10 cellular contexts compared by ENCODE assay signal in the genomic region with DNA sequence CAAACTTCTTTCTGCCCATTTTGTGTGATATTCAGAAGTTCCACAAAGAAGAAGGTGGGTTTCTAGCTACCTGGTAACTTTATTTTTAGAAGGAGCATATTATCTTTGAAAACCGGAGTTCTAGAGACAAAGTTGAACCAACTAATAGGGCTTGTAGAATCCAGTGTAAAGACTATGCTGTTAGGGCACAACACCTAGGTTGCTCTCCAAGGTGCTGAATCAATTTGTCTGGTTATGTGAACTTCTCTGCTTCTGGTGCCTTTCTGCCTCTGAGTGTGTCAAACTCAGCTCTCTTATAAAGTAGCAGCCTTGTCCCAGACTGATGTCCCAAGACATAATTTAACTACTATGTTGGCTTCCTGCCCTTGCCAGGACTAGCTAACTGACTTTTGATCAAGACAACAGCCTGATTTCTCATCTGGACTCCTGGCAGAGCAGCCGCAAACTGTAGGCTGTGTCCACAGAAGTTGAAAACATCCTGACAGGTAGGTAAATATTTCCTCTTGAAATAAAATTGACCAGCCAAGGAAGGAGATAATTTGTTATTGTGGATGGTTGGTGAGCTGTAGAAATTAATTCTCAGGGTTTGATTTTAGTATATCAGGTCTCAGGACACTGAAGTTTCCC.
A peak's percentile ranks its signal among the peaks of the same experiment; 100 is the strongest.
DNase-seq lines count a peak whose midpoint lies in the region; ATAC-seq and TF ChIP-seq lines count a peak whose summit lies in the region.
"Had no signal": no experiment of that assay in that cellular context is flagged by ENCODE, and none has a peak within 500 bp of the region (broad histone marks: within the 10 kb centered on the region; RNA-seq: fewer than 3 reads in every experiment).

No MANE protein-coding gene starts in this region.

- H3K27me3 Mint-ChIP-seq in activated CD4-positive, alpha-beta T cell treated with anti-CD3 and anti-CD28 coated beads, Interleukin-2, amount 10 ng/mL, durations not matched to agents 24 days and 14 days, result peaks cover 2% of the 10 kb centered on the region

- intact Hi-C loops in activated CD4-positive, alpha-beta T cell treated with anti-CD3 and anti-CD28 coated beads, Interleukin-2, amount 10 ng/mL, durations not matched to agents 24 days and 14 days (cut with micrococcal nuclease), result no loop called here

- no peaks in the 10 kb centered on the region for H3K36me3 Mint-ChIP-seq in activated CD4-positive, alpha-beta T cell treated with anti-CD3 and anti-CD28 coated beads, Interleukin-2, amount 10 ng/mL, durations not matched to agents 24 days and 14 days (ENCODE audit: low read depth)

- H3K9me3 Mint-ChIP-seq in activated CD4-positive, alpha-beta T cell treated with anti-CD3 and anti-CD28 coated beads, Interleukin-2, amount 10 ng/mL, durations not matched to agents 24 days and 14 days, result peaks cover 3% of the 10 kb centered on the region

- TF ChIP-seq CTCF in fibroblast of villous mesenchyme (IDR thresholded peaks at IDR 0.05; ENCODE audit: insufficient read depth, low read depth, low read length) (no peak), retinal pigment epithelial cell (conservative IDR thresholded peaks at IDR 0.05; ENCODE audit: low read depth, low read length) (no peak)

- no peak overlapping the region for H3K27ac Mint-ChIP-seq in activated CD4-positive, alpha-beta T cell treated with anti-CD3 and anti-CD28 coated beads, Interleukin-2, amount 10 ng/mL, durations not matched to agents 24 days and 14 days

- no peaks in the 10 kb centered on the region for H3K4me1 Mint-ChIP-seq in activated CD4-positive, alpha-beta T cell treated with anti-CD3 and anti-CD28 coated beads, Interleukin-2, amount 10 ng/mL, durations not matched to agents 24 days and 14 days

- DNase-seq in activated CD4-positive, alpha-beta T cell treated with anti-CD3 and anti-CD28 coated beads, Interleukin-2, amount 10 ng/mL, durations not matched to agents 24 days and 14 days, result peak; percentile 76
- no peak for DNase-seq in activated CD4-positive, alpha-beta T cell treated with anti-CD3 and anti-CD28 coated beads for 1 hour
- DNase-seq in RPMI8226, result peak; percentile 72
- DNase-seq in fibroblast of villous mesenchyme (ENCODE audit: low read depth), result peak; percentile 46
- DNase-seq in retinal pigment epithelial cell (ENCODE audit: low read depth), result peak; percentile 28
- DNase-seq in pons (ENCODE audit: low spot score), result no peak
- DNase-seq in SHP77 (lab: John Stamatoyannopoulos, UW), result no peak
- DNase-seq: activated CD4-positive, alpha-beta T cell treated with anti-CD3 and anti-CD28 coated beads, Interleukin-2, amount 50 U/mL, for 4 hours had no signal

- H3K4me3 ChIP-seq in fibroblast of villous mesenchyme (ENCODE audit: low read depth, low read length) (no peak overlapping the region), retinal pigment epithelial cell (ENCODE audit: low read length) (no peak overlapping the region)
- H3K4me3 ChIP-seq: thyroid gland had no signal

- ATAC-seq in HG03135 (IDR thresholded peaks at IDR 0.05; ENCODE audit: unreplicated experiment), result no peak

- no peak overlapping the region for H3K4me3 Mint-ChIP-seq in activated CD4-positive, alpha-beta T cell treated with anti-CD3 and anti-CD28 coated beads, Interleukin-2, amount 10 ng/mL, durations not matched to agents 24 days and 14 days

Comparison
In these comparisons a context has a peak if more than half of its experiments do, and no peak if none do; other contexts are left out.
1. DNase-seq: peak in activated CD4-positive, alpha-beta T cell treated with anti-CD3 and anti-CD28 coated beads, Interleukin-2, amount 10 ng/mL, durations not matched to agents 24 days and 14 days (single experiment), RPMI8226 (single experiment), fibroblast of villous mesenchyme (single experiment) and retinal pigment epithelial cell (single experiment); none in activated CD4-positive, alpha-beta T cell treated with anti-CD3 and anti-CD28 coated beads for 1 hour (single experiment), pons (single experiment) and SHP77 (0 of 2).